8 cellular contexts compared by ENCODE assay signal in the genomic region with DNA sequence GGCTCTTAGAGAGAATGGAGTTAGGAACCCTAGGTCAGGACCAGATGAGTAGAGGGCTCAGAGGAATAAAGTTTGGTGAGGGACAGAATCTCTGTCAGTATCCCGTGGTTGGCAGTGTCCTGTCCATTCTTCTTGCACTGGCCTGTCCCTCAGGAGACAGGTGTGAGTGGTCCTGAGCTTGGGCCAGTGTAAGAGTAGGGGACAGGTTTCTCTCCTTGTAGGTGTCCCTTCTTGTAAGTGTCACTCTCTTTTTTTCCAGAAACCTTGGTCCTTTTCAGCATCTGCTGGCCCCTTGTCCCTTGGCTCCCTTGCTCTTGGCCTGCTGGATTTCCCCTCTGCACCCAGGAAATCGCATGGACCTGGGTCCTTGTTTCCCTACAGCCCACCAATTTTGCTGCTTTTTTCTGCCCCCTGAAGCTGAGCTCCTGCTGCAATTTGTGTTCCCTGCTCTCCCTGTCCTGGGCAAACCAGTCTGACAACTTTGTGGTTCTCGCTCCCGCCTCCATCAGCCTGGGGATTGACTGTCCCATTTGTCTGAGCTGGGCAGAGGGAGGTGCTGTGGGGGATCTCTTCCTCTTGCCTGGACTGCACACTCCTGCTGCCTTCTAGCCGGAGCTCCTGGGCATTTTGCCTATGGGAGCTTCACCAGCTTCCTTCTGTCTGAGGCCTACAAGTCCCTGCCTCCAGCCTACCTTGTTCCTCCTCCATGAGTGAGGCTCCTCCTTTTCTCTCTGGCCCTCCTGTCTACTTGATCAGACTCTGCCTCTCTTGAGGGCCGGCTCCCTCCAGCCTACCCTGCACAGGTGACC. TPM values are rescaled to one million over a fixed set of nuclear protein-coding genes. Genes with fewer than 3 reads are reported as not detected.
A peak's percentile ranks its signal among the peaks of the same experiment; 100 is the strongest.
DNase-seq lines count a peak whose midpoint lies in the region; ATAC-seq, FAIRE-seq and TF ChIP-seq lines count a peak whose summit lies in the region.

No MANE protein-coding gene starts in this region.

- no peaks in the 10 kb centered on the region for H3K9me3 ChIP-seq in parathyroid adenoma (ENCODE audit: control insufficient read depth, low read length)

- CTCF ChIA-PET in activated CD4-positive, alpha-beta memory T cell treated with anti-CD3 and anti-CD28 coated beads for 36 hours (lab: Charles Lee), result interaction anchor here (1.1 to 36.2 kb wide), 6 partner anchors 9 to 46 kb away, joined by 4 to 1168 read pairs (median 16); no protein-coding TSS in a partner anchor

- peaks cover 97% of the 10 kb centered on the region for H3K4me1 Mint-ChIP-seq in activated CD4-positive, alpha-beta memory T cell treated with anti-CD3 and anti-CD28 coated beads for 36 hours (ENCODE audit: low read depth)

- H3K27ac ChIP-seq in parathyroid adenoma, result peak overlapping the region; percentile 92

- peak overlapping the region; percentile 62 for H3K4me2 ChIP-seq in parathyroid adenoma (ENCODE audit: low read length)

- peaks cover 67% of the 10 kb centered on the region for H3K79me2 ChIP-seq in parathyroid adenoma

- H3K9me3 Mint-ChIP-seq in activated CD4-positive, alpha-beta memory T cell treated with anti-CD3 and anti-CD28 coated beads for 36 hours, result no peaks in the 10 kb centered on the region

- H3K9ac ChIP-seq in parathyroid adenoma, result no peak overlapping the region

- DNase-seq in Ammon's horn (ENCODE audit: low spot score) (peak; percentile 76), HT-29 (ENCODE audit: low spot score) (peak; percentile 96), Right ventricle myocardium superior (peak; percentile 59), HUDEP-2 (lab: John Stamatoyannopoulos, UW; ENCODE audit: unreplicated experiment in 76 of 76) (no peak), frontal cortex (ENCODE audit: low spot score in 2 of 2) (no peak)
- peak; percentile 33 for DNase-seq in activated CD4-positive, alpha-beta memory T cell treated with anti-CD3 and anti-CD28 coated beads for 36 hours

- H3K27me3 Mint-ChIP-seq in activated CD4-positive, alpha-beta memory T cell treated with anti-CD3 and anti-CD28 coated beads for 36 hours, result no peaks in the 10 kb centered on the region

- H3K27me3 ChIP-seq in parathyroid adenoma (ENCODE audit: control insufficient read depth, insufficient read depth, low read length), result no peaks in the 10 kb centered on the region

- ATAC-seq in Right ventricle myocardium superior (ENCODE audit: poor library complexity) (peak; percentile 43), HG02623 (IDR thresholded peaks at IDR 0.05; ENCODE audit: unreplicated experiment) (no peak)

- peaks cover 17% of the 10 kb centered on the region for H3K36me3 Mint-ChIP-seq in activated CD4-positive, alpha-beta memory T cell treated with anti-CD3 and anti-CD28 coated beads for 36 hours

- intact Hi-C loops in activated CD4-positive, alpha-beta memory T cell treated with anti-CD3 and anti-CD28 coated beads for 36 hours (cut with micrococcal nuclease), result no loop called here
- intact Hi-C loops in Right ventricle myocardium superior (cut with DNase I), result no loop called here

- H3K4me3 Mint-ChIP-seq in activated CD4-positive, alpha-beta memory T cell treated with anti-CD3 and anti-CD28 coated beads for 36 hours, result peak overlapping the region; percentile 77

- FAIRE-seq in frontal cortex (lab: Jason Lieb, UNC), result no peak

- H3K27ac Mint-ChIP-seq in activated CD4-positive, alpha-beta memory T cell treated with anti-CD3 and anti-CD28 coated beads for 36 hours, result peak overlapping the region; percentile 97

- H3K4me3 ChIP-seq in parathyroid adenoma (ENCODE audit: low read depth, low read length), result peak overlapping the region; percentile 35

- H3K36me3 ChIP-seq in parathyroid adenoma (ENCODE audit: control insufficient read depth, insufficient read depth, low read length), result no peaks in the 10 kb centered on the region

- peak overlapping the region; percentile 68 for H2AFZ ChIP-seq in parathyroid adenoma

- no peak for TF ChIP-seq CTCF in parathyroid adenoma (IDR thresholded peaks at IDR 0.05)

- peaks cover 88% of the 10 kb centered on the region for H3K4me1 ChIP-seq in parathyroid adenoma

- POLR2A ChIA-PET in activated CD4-positive, alpha-beta memory T cell treated with anti-CD3 and anti-CD28 coated beads for 36 hours (lab: Charles Lee), result interaction anchor here (0.9 to 2.3 kb wide), 8 partner anchors 8 to 44 kb away, joined by 3 to 15 read pairs (median 4); no protein-coding TSS in a partner anchor

RNA-seq across cellular contexts. Expression of gene TSPAN14, which starts 6.5 kb away (rescaled TPM):
- 58.3 and 65.1 TPM in 2 replicates for total RNA-seq in HT-29 (2014; rRNA removed; shearing (Covaris generic))
- total RNA-seq in activated CD4-positive, alpha-beta memory T cell treated with anti-CD3 and anti-CD28 coated beads for 36 hours, result 10 to 100 TPM; 48.9 to 51.8 TPM
- total RNA-seq in Right ventricle myocardium superior (36.6 TPM), frontal cortex (17.9 TPM)

RNA-seq across cellular contexts. Expression of gene PRXL2A, which starts 52.3 kb away (rescaled TPM):
- total RNA-seq in HT-29 (2014; rRNA removed; shearing (Covaris generic)), result 8.6 and 9.3 TPM in 2 replicates
- total RNA-seq in activated CD4-positive, alpha-beta memory T cell treated with anti-CD3 and anti-CD28 coated beads for 36 hours, result 10 to 100 TPM in 1 of 2 experiments, 1 to 10 TPM in 1; 9.5 to 10.1 TPM
- total RNA-seq in Right ventricle myocardium superior (110 TPM), frontal cortex (80.3 TPM)

Comparison
In these comparisons a context has a peak if more than half of its experiments do, and no peak if none do; other contexts are left out.
1. DNase-seq: peak in Ammon's horn (single experiment), HT-29 (single experiment), activated CD4-positive, alpha-beta memory T cell treated with anti-CD3 and anti-CD28 coated beads for 36 hours (single experiment) and Right ventricle myocardium superior (single experiment); none in HUDEP-2 (0 of 76) and frontal cortex (0 of 2).